In genomic region chr1:225766967-225767413, GRCh38 we compare ENCODE assay signal across 8 cellular contexts. TPM values are rescaled to one million over a fixed set of nuclear protein-coding genes. Genes with fewer than 3 reads are reported as not detected.
DNase-seq lines count a peak whose midpoint lies in the region; ATAC-seq and TF ChIP-seq lines count a peak whose summit lies in the region.

No MANE protein-coding gene starts in this region.

- intact Hi-C loops in left lung (cut with DNase I): loop anchor here in 1 of 2 donors (10.0 kb wide), 1 partner anchor 112 kb away; the partner anchor contains the start of gene ENAH

- TF ChIP-seq CTCF in brain (conservative IDR thresholded peaks at IDR 0.05): no peak
- no peak for TF ChIP-seq CTCF in left lung (IDR thresholded peaks at IDR 0.05)
- no peak for TF ChIP-seq CTCF in type B pancreatic cell (conservative IDR thresholded peaks at IDR 0.05)

- H3K36me3 ChIP-seq in left lung: no peaks in the 10 kb centered on the region

- POLR2A ChIA-PET in HEK293T (lab: Yijun Ruan, JAX): interaction anchor here (1.3 to 4.0 kb wide), 3 partner anchors 11 to 114 kb away, joined by 11 to 41 read pairs (median 24); partner anchors contain the start of genes ENAH and SRP9

- H3K36me3 Mint-ChIP-seq in brain (no peaks in the 10 kb centered on the region), type B pancreatic cell (peaks cover 3% of the 10 kb centered on the region)

- CTCF ChIA-PET in HEK293T (lab: Yijun Ruan, JAX): interaction anchor here (1.1 to 1.4 kb wide), 5 partner anchors 10 to 291 kb away, joined by 3 read pairs; no protein-coding TSS in a partner anchor

- peak overlapping the region in 3 of 5 experiments; percentile 30 to 71 (median 54) for H3K4me3 Mint-ChIP-seq in brain
- peak overlapping the region; percentile 39 for H3K4me3 Mint-ChIP-seq in type B pancreatic cell

- peaks cover 25 to 37% of the 10 kb centered on the region in 2 donors for H3K4me1 ChIP-seq in left lung

- H3K27me3 Mint-ChIP-seq in brain (peaks cover 4% of the 10 kb centered on the region), type B pancreatic cell (no peaks in the 10 kb centered on the region)

- peaks cover 75% of the 10 kb centered on the region for H3K4me1 Mint-ChIP-seq in brain
- peaks cover 68% of the 10 kb centered on the region for H3K4me1 Mint-ChIP-seq in type B pancreatic cell (ENCODE audit: unreplicated experiment)

- H3K27ac Mint-ChIP-seq in brain (peak overlapping the region in 4 of 5 experiments; percentile 83 to 96 (median 92)), type B pancreatic cell (no peak overlapping the region)

- H3K27ac ChIP-seq in left lung: peak overlapping the region; percentile 65 to 73

- no peaks in the 10 kb centered on the region for H3K27me3 ChIP-seq in left lung

- DNase-seq in M059J (ENCODE audit: low read depth) (peak; percentile 98), left lung (no peak), type B pancreatic cell (ENCODE audit: extremely low spot score, unreplicated experiment) (peak; percentile 22), NCI-H1436 treated with DMSO at 0.1 percent for 48 hours (lab: John Stamatoyannopoulos, UW) (no peak), germinal center (ENCODE audit: low spot score) (no peak), HEK293T (ENCODE audit: extremely low spot score) (no peak)

- no peak overlapping the region for H3K4me3 ChIP-seq in left lung

- ATAC-seq in left lung (peak; percentile 26), HG03439 (IDR thresholded peaks at IDR 0.05; ENCODE audit: unreplicated experiment) (no peak)

- H3K9me3 ChIP-seq in left lung: no peaks in the 10 kb centered on the region

- H3K9me3 Mint-ChIP-seq in brain (peaks cover 0 to 8% (median 0%) of the 10 kb centered on the region in 5 experiments), type B pancreatic cell (peaks cover 7% of the 10 kb centered on the region)

TF ChIP-seq in HEK293T, 16 proteins besides CTCF, POLR2A, EP300 and RAD21:
- no peak for TF ChIP-seq FOXM1 (IDR thresholded peaks at IDR 0.05; ENCODE audit: borderline replicate concordance)
- TF ChIP-seq NFRKB (IDR thresholded peaks at IDR 0.05): no peak

RNA-seq across cellular contexts. Expression of gene SRP9, which starts 10.6 kb away (rescaled TPM):
- total RNA-seq in M059J (2014; rRNA removed; shearing (Covaris generic)): 651 and 703 TPM in 2 replicates
- 251 TPM for polyA plus RNA-seq in brain (ENCODE audit: insufficient read depth, low read depth, low replicate concordance)
- total RNA-seq in left lung (100 to 1,000 TPM; 195 to 204 TPM), type B pancreatic cell (ENCODE audit: low replicate concordance) (263 and 313 TPM in 2 replicates)

RNA-seq across cellular contexts. Expression of gene EPHX1, which starts 42.9 kb away (rescaled TPM):
- total RNA-seq in M059J (2014; rRNA removed; shearing (Covaris generic)): 55.3 and 55.8 TPM in 2 replicates
- polyA plus RNA-seq in brain (ENCODE audit: insufficient read depth, low read depth, low replicate concordance): 238 TPM
- 100 to 1,000 TPM; 116 to 305 TPM for total RNA-seq in left lung
- total RNA-seq in type B pancreatic cell (ENCODE audit: low replicate concordance): 65.2 and 86.1 TPM in 2 replicates

Comparison
In these comparisons a context has a peak if more than half of its experiments do, and no peak if none do; other contexts are left out.
1. DNase-seq: peak in M059J (single experiment) and type B pancreatic cell (single experiment); none in left lung (0 of 2), NCI-H1436 treated with DMSO at 0.1 percent for 48 hours (single experiment), germinal center (single experiment) and HEK293T (single experiment).